Comparison of ENCODE assay signal across 21 cellular contexts in genomic region chr4:1960170-1960825, GRCh38. TPM values are rescaled to one million over a fixed set of nuclear protein-coding genes. Genes with fewer than 3 reads are reported as not detected.
DNase-seq lines count a peak whose midpoint lies in the region; ATAC-seq and TF ChIP-seq lines count a peak whose summit lies in the region.
"Had no signal": no experiment of that assay in that cellular context is flagged by ENCODE, and none has a peak within 500 bp of the region (broad histone marks: within the 10 kb centered on the region; RNA-seq: fewer than 3 reads in every experiment).

No MANE protein-coding gene starts in this region.

- TF ChIP-seq CTCF in fibroblast of pulmonary artery (IDR thresholded peaks at IDR 0.05; ENCODE audit: low read length, missing control alignments) (no peak), PC-9 (conservative IDR thresholded peaks at IDR 0.05) (no peak)

- DNase-seq in G401 (ENCODE audit: low spot score), result peak; percentile 68
- no peak for DNase-seq in activated naive CD8-positive, alpha-beta T cell treated with anti-CD3 and anti-CD28 coated beads, Interleukin-2, amount 50 U/mL, for 24 hours
- DNase-seq in fibroblast of pulmonary artery (ENCODE audit: low read depth), result peak; percentile 41
- DNase-seq in posterior vena cava (ENCODE audit: low spot score), result peak; percentile 29
- DNase-seq in T-helper 1 cell, result no peak
- no peak for DNase-seq in PC-9
- DNase-seq: activated CD4-positive, alpha-beta T cell treated with anti-CD3 and anti-CD28 coated beads for 4 hours; amniotic stem cell; colonic mucosa; DND-41; foreskin melanocyte; Kasumi-1; left colon; NCI-H1048; NCI-H2029 treated with DMSO at 0.1 percent for 48 hours; NCI-H510A treated with DMSO at 0.1 percent for 48 hours had no signal

- H3F3A ChIP-seq in PC-9 (ENCODE audit: insufficient read depth, low read depth), result peaks cover 8% of the 10 kb centered on the region; the same call in 1 of the 2 replicates

- H3K4me3 Mint-ChIP-seq in activated naive CD8-positive, alpha-beta T cell treated with anti-CD3 and anti-CD28 coated beads, Interleukin-2, amount 50 U/mL, for 24 hours, result no peak overlapping the region
- H3K4me3 Mint-ChIP-seq: GM23338, neural crest cell had no signal

- H3K9me2 ChIP-seq in PC-9 (ENCODE audit: insufficient read depth), result no peaks in the 10 kb centered on the region

- H3K36me3 Mint-ChIP-seq in activated naive CD8-positive, alpha-beta T cell treated with anti-CD3 and anti-CD28 coated beads, Interleukin-2, amount 50 U/mL, for 24 hours (ENCODE audit: low read depth), result peaks cover 83% of the 10 kb centered on the region

- H3K9me3 Mint-ChIP-seq in activated naive CD8-positive, alpha-beta T cell treated with anti-CD3 and anti-CD28 coated beads, Interleukin-2, amount 50 U/mL, for 24 hours, result no peaks in the 10 kb centered on the region
- H3K9me3 Mint-ChIP-seq: activated T-helper 2 cell treated with anti-CD3 and anti-CD28 coated beads, Interferon-gamma antibody, Interleukin-2, Interleukin-4, amounts not matched to agents 10 μg/mL and 5 μg/mL and 100 μg/mL, durations not matched to agents 14 hours and 24 hours and 36 hours; GM23338; neural crest cell had no signal

- no peaks in the 10 kb centered on the region for H3K4me1 Mint-ChIP-seq in activated naive CD8-positive, alpha-beta T cell treated with anti-CD3 and anti-CD28 coated beads, Interleukin-2, amount 50 U/mL, for 24 hours
- H3K4me1 Mint-ChIP-seq: neural crest cell had no signal

- no peaks in the 10 kb centered on the region for H3K27me3 ChIP-seq in PC-9 (ENCODE audit: insufficient read depth, low read depth)
- H3K27me3 ChIP-seq: colonic mucosa had no signal

- no peak overlapping the region for H3K4me3 ChIP-seq in fibroblast of pulmonary artery (replicated peaks; ENCODE audit: low read depth, low read length)
- no peak overlapping the region for H3K4me3 ChIP-seq in PC-9
- H3K4me3 ChIP-seq: colonic mucosa, GM23338, thoracic aorta had no signal

- H3K4me2 ChIP-seq in PC-9, result no peak overlapping the region
- H3K4me2 ChIP-seq: GM23338 had no signal

- H4K20me1 ChIP-seq in PC-9 (ENCODE audit: insufficient read depth), result no peaks in the 10 kb centered on the region

- in situ Hi-C loops in G401 (cut with HindIII; ENCODE audit: low sequenced_read_pairs), result no loop called here

- H3K79me2 ChIP-seq in PC-9 (ENCODE audit: low read depth), result no peaks in the 10 kb centered on the region

- H2AFZ ChIP-seq in PC-9, result no peak overlapping the region
- H2AFZ ChIP-seq: GM23338 had no signal

- no peaks in the 10 kb centered on the region for H3K4me1 ChIP-seq in PC-9 (replicated peaks; ENCODE audit: insufficient read depth)
- H3K4me1 ChIP-seq: colonic mucosa had no signal

- H3K27me3 Mint-ChIP-seq in activated naive CD8-positive, alpha-beta T cell treated with anti-CD3 and anti-CD28 coated beads, Interleukin-2, amount 50 U/mL, for 24 hours, result no peaks in the 10 kb centered on the region

- H3K36me3 ChIP-seq in PC-9 (ENCODE audit: low read depth), result peaks cover 12% of the 10 kb centered on the region

- CTCF ChIA-PET in PC-9 (lab: Charles Lee), result no interaction called here

- POLR2A ChIA-PET in PC-9 (lab: Charles Lee; ENCODE audit: unreplicated experiment), result no interaction called here

- BruUV-seq in PC-9 (replicated peaks; lab: Mats Ljungman, UMichigan), result no TSS peak

- H3K27ac Mint-ChIP-seq in activated naive CD8-positive, alpha-beta T cell treated with anti-CD3 and anti-CD28 coated beads, Interleukin-2, amount 50 U/mL, for 24 hours, result no peak overlapping the region
- H3K27ac Mint-ChIP-seq: activated T-helper 2 cell treated with anti-CD3 and anti-CD28 coated beads, Interferon-gamma antibody, Interleukin-2, Interleukin-4, amounts not matched to agents 10 μg/mL and 5 μg/mL and 100 μg/mL, durations not matched to agents 14 hours and 24 hours and 36 hours; GM23338 had no signal

- H3K9me3 ChIP-seq in PC-9 (ENCODE audit: insufficient read depth, low read depth), result no peaks in the 10 kb centered on the region
- H3K9me3 ChIP-seq: colonic mucosa, thoracic aorta had no signal

- peak; percentile 15 for ATAC-seq in activated naive CD8-positive, alpha-beta T cell treated with anti-CD3 and anti-CD28 coated beads, Interleukin-2, amount 50 U/mL, for 24 hours
- no peak for ATAC-seq in HG03460 (IDR thresholded peaks at IDR 0.05; ENCODE audit: unreplicated experiment)
- ATAC-seq: GM23338, left colon had no signal

- H3K27ac ChIP-seq in PC-9, result no peak overlapping the region
- H3K27ac ChIP-seq: colonic mucosa, thoracic aorta had no signal

- intact Hi-C loops in posterior vena cava (cut with DNase I) (no loop called here), PC-9 (cut with micrococcal nuclease; ENCODE audit: unreplicated experiment) (no loop called here)

RNA-seq across cellular contexts. Expression of gene NELFA, which starts 48.5 kb away (rescaled TPM):
- total RNA-seq in G401 (2014; rRNA removed; shearing (Covaris generic)), result 32.5 and 38.1 TPM in 2 replicates
- total RNA-seq in posterior vena cava, result 10 to 100 TPM; 16.2 to 17.3 TPM
- 52.4 and 70.1 TPM in 2 replicates for total RNA-seq in PC-9 (2021)

Comparison
In these comparisons a context has a peak if more than half of its experiments do, and no peak if none do; other contexts are left out.
1. DNase-seq: peak in G401 (single experiment), fibroblast of pulmonary artery (single experiment) and posterior vena cava (single experiment); none in activated naive CD8-positive, alpha-beta T cell treated with anti-CD3 and anti-CD28 coated beads, Interleukin-2, amount 50 U/mL, for 24 hours (single experiment), T-helper 1 cell (0 of 5) and PC-9 (0 of 2).